In the genomic region with DNA sequence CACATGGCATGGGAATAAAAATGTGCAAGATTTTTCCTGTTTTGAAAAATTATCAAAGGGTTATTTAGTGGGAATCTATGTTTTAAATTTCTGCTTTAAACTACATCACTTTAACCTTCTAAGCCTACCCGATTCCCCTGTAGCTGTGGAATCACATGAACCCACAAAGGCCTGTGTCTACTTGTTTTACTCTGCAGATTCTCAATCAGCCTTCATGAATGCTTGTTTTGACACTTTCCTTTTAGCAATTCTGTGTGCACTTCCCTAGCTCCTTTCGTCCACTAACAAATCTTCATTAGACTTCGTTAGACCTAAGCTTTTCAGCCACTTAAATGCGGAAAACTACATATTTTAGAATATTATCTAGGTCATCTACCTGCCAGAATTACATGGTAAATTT, we compare ENCODE assay signal across 22 cellular contexts.
"Had no signal": no experiment of that assay in that cellular context is flagged by ENCODE, and none has a peak within 500 bp of the region (broad histone marks: within the 10 kb centered on the region; RNA-seq: fewer than 3 reads in every experiment).

No MANE protein-coding gene starts in this region.

- H2AFZ ChIP-seq: hepatocyte had no signal

- H3K9me3 ChIP-seq: breast epithelium, psoas muscle, right lobe of liver, stomach, testis, upper lobe of left lung had no signal

- H3K79me2 ChIP-seq: hepatocyte had no signal

- DNase-seq: activated B cell treated with CpG ODN at 0.5 μM for 24 hours; activated CD4-positive, alpha-beta T cell treated with anti-CD3 and anti-CD28 coated beads for 4 hours; activated CD8-positive, alpha-beta T cell treated with anti-CD3 and anti-CD28 coated beads for 36 hours; activated naive CD4-positive, alpha-beta T cell treated with anti-CD3 and anti-CD28 coated beads, Interleukin-2, amount 10 ng/mL, durations not matched to agents 7 days and 5 days; activated naive CD8-positive, alpha-beta T cell treated with anti-CD3 and anti-CD28 coated beads, Interleukin-2, amount 50 U/mL, for 24 hours; activated T-cell treated with anti-CD3 and anti-CD28 coated beads, Interleukin-2, amount 50 U/mL, for 1 hour; aorta; effector CD8-positive, alpha-beta T cell; psoas muscle; right lobe of liver; SIG-M5; stimulated activated CD4-positive, alpha-beta T cell treated with anti-CD3 and anti-CD28 coated beads, Interleukin-4, amount 100 ng/mL, for 24 hours; stomach; T-cell; testis had no signal

- H3K4me1 ChIP-seq: breast epithelium, psoas muscle, right lobe of liver, testis, upper lobe of left lung had no signal

- H3K27ac ChIP-seq: hepatocyte, psoas muscle, right lobe of liver, testis, upper lobe of left lung had no signal

- ATAC-seq: activated CD8-positive, alpha-beta T cell treated with anti-CD3 and anti-CD28 coated beads for 36 hours; activated naive CD8-positive, alpha-beta T cell treated with anti-CD3 and anti-CD28 coated beads, Interleukin-2, amount 50 U/mL, for 24 hours; SK-N-SH treated with all-trans-retinoic acid at 6 μM for 48 hours; stimulated activated effector memory CD8-positive, alpha-beta T cell treated with anti-CD3 and anti-CD28 coated beads, Interleukin-12 subunit alpha, Interleukin-12 subunit beta, amount 100 ng/mL, for 72 hours; T-cell had no signal

- H3K4me3 ChIP-seq: breast epithelium, hepatocyte, lung, psoas muscle, right lobe of liver, smooth muscle cell, stomach, testis, upper lobe of left lung had no signal

- H3K4me2 ChIP-seq: hepatocyte, smooth muscle cell had no signal

- H3K36me3 ChIP-seq: breast epithelium, right lobe of liver, stomach, upper lobe of left lung had no signal

- H3K27me3 ChIP-seq: breast epithelium, hepatocyte, right lobe of liver, stomach, testis, upper lobe of left lung had no signal
